ENCODE assay signal across 1 cellular context in genomic region chr3:108486910-108487309, GRCh38.
TF ChIP-seq lines count a peak whose summit lies in the region.

No MANE protein-coding gene starts in this region.

TF ChIP-seq in K562, 482 proteins besides CTCF, POLR2A, EP300 and RAD21 (continued from another document):
- no peak for TF ChIP-seq CREB3L1 (IDR thresholded peaks at IDR 0.05; ENCODE audit: borderline replicate concordance, low read depth)
